12 cellular contexts compared by ENCODE assay signal in genomic region chr5:160477266-160477970, GRCh38. TPM values are rescaled to one million over a fixed set of nuclear protein-coding genes. Genes with fewer than 3 reads are reported as not detected.
A peak's percentile ranks its signal among the peaks of the same experiment; 100 is the strongest.
DNase-seq lines count a peak whose midpoint lies in the region; ATAC-seq and FAIRE-seq lines count a peak whose summit lies in the region.
"Had no signal": no experiment of that assay in that cellular context is flagged by ENCODE, and none has a peak within 500 bp of the region (broad histone marks: within the 10 kb centered on the region; RNA-seq: fewer than 3 reads in every experiment).

No MANE protein-coding gene starts in this region.

- peak overlapping the region; percentile 13 for H3K4me3 Mint-ChIP-seq in central memory CD8-positive, alpha-beta T cell

- H3K36me3 Mint-ChIP-seq in central memory CD8-positive, alpha-beta T cell (ENCODE audit: insufficient read depth) = peaks cover 17% of the 10 kb centered on the region

- no peak for FAIRE-seq in RCC 7860 (lab: Jason Lieb, UNC)
- FAIRE-seq: frontal cortex had no signal

- DNase-seq in EL (peak; percentile 20), RCC 7860 (ENCODE audit: low spot score) (peak; percentile 31), lung microvascular endothelial cell (ENCODE audit: low read depth in 2 of 2) (peak; percentile 64 to 67), epidermal melanocyte (ENCODE audit: insufficient read length, low spot score) (no peak), A172 (ENCODE audit: low spot score) (no peak)
- peak in 1 of 2 donors; percentile 13 for DNase-seq in central memory CD8-positive, alpha-beta T cell (ENCODE audit: low spot score in 2 of 2)
- DNase-seq: lower lobe of right lung; MV-4-11; stimulated activated CD4-positive, alpha-beta T cell treated with anti-CD3 and anti-CD28 coated beads, Interleukin-4, amount 100 ng/mL, for 1 hour had no signal

- peak; percentile 74 for ATAC-seq in central memory CD8-positive, alpha-beta T cell (replicated peaks; ENCODE audit: extremely low read depth, poor library complexity, severe bottlenecking)
- no peak for ATAC-seq in GM18520 (IDR thresholded peaks at IDR 0.05; ENCODE audit: unreplicated experiment)
- ATAC-seq: lower lobe of right lung, Panc1 had no signal

- H3K4me1 Mint-ChIP-seq in central memory CD8-positive, alpha-beta T cell = peaks cover 69% of the 10 kb centered on the region

- no peaks in the 10 kb centered on the region for H3K9me3 Mint-ChIP-seq in central memory CD8-positive, alpha-beta T cell

- H3K27me3 Mint-ChIP-seq in central memory CD8-positive, alpha-beta T cell = no peaks in the 10 kb centered on the region

- H3K27ac Mint-ChIP-seq in central memory CD8-positive, alpha-beta T cell (ENCODE audit: low read depth) = peak overlapping the region; percentile 67

RNA-seq across cellular contexts. Expression of gene PTTG1, which starts 55.8 kb away (rescaled TPM):
- 25.8 and 64.3 TPM in 2 replicates for total RNA-seq in lung microvascular endothelial cell
- total RNA-seq in A172 (2014; rRNA removed; shearing (Covaris generic)) = 292 and 382 TPM in 2 replicates

RNA-seq across cellular contexts. Expression of gene SLU7, which starts 58.5 kb away (rescaled TPM):
- total RNA-seq in lung microvascular endothelial cell = 41.4 and 67.3 TPM in 2 replicates
- 58.4 and 62.1 TPM in 2 replicates for total RNA-seq in A172 (2014; rRNA removed; shearing (Covaris generic))

Comparison
In these comparisons a context has a peak if more than half of its experiments do, and no peak if none do; other contexts are left out.
1. DNase-seq: peak in EL (single experiment), RCC 7860 (single experiment) and lung microvascular endothelial cell (2 of 2); none in epidermal melanocyte (single experiment) and A172 (single experiment).